Comparison of ENCODE assay signal across 8 cellular contexts in the genomic region with DNA sequence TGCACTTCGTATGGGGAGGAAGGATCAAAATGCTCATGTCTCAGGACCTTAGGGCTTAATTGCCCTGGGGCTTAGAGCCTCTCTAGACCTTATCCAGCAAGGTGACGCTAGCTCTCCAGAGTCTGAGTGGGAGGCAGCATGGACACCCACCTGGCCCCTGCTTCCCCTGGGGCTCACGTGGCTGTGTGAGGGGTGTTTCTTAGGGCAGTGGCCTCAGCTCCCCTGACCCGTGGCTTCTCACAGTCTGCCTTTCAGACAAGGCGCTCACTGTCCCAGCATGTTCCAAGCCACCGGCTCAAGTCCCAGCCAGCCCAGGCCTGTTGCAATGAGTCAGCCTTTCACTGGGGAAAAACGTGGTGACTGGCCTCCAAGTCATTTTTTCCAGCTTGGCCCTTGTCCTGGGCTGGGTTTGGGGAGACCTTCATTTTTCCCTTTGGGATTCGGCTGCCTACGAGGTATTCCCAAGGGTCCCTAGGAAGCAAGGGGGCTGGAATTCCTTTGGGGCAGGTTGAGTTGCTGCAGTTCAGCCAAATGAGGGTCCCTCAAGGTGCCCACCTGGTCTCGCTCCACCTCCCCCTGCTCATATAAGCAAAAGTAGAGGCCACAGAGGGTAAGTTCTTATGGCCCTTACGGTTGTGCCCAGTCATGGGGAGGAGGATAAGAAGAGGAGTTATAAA. TPM values are rescaled to one million over a fixed set of nuclear protein-coding genes. Genes with fewer than 3 reads are reported as not detected.
DNase-seq lines count a peak whose midpoint lies in the region; ATAC-seq and TF ChIP-seq lines count a peak whose summit lies in the region.

No MANE protein-coding gene starts in this region.

- H3K4me3 Mint-ChIP-seq in activated naive CD4-positive, alpha-beta T cell treated with anti-CD3 and anti-CD28 coated beads, Interleukin-2, amount 10 ng/mL, durations not matched to agents 7 days and 5 days: no peak overlapping the region

- H3K4me3 ChIP-seq in choroid plexus epithelial cell (ENCODE audit: low read depth, low read length): no peak overlapping the region
- no peak overlapping the region for H3K4me3 ChIP-seq in mesodermal cell (ENCODE audit: extremely low read depth, insufficient read depth, low read length, poor library complexity, severe bottlenecking)

- no peak overlapping the region for H3K27ac Mint-ChIP-seq in activated naive CD4-positive, alpha-beta T cell treated with anti-CD3 and anti-CD28 coated beads, Interleukin-2, amount 10 ng/mL, durations not matched to agents 7 days and 5 days

- peak; percentile 35 for ATAC-seq in GM18867 (IDR thresholded peaks at IDR 0.05; ENCODE audit: unreplicated experiment)
- peak; percentile 70 for ATAC-seq in HG03432 (IDR thresholded peaks at IDR 0.05; ENCODE audit: unreplicated experiment)

- H3K9me3 ChIP-seq in mesodermal cell (ENCODE audit: control insufficient read depth, low read length): no peaks in the 10 kb centered on the region

- H3K27me3 Mint-ChIP-seq in activated naive CD4-positive, alpha-beta T cell treated with anti-CD3 and anti-CD28 coated beads, Interleukin-2, amount 10 ng/mL, durations not matched to agents 7 days and 5 days: peaks cover 18% of the 10 kb centered on the region

- H3K4me1 Mint-ChIP-seq in activated naive CD4-positive, alpha-beta T cell treated with anti-CD3 and anti-CD28 coated beads, Interleukin-2, amount 10 ng/mL, durations not matched to agents 7 days and 5 days: peaks cover 11% of the 10 kb centered on the region

- no peaks in the 10 kb centered on the region for H3K36me3 Mint-ChIP-seq in activated naive CD4-positive, alpha-beta T cell treated with anti-CD3 and anti-CD28 coated beads, Interleukin-2, amount 10 ng/mL, durations not matched to agents 7 days and 5 days

- peaks cover 39% of the 10 kb centered on the region for H3K4me1 ChIP-seq in mesodermal cell (ENCODE audit: control insufficient read depth, insufficient read depth, low read length, poor library complexity, severe bottlenecking)

- 61 to 68% methylated on average over 5 to 9 of the region's 11 CpGs for whole genome bisulfite sequencing in mesodermal cell (ENCODE audit: insufficient coverage in 2 of 2), 2 experiments

- TF ChIP-seq CTCF in choroid plexus epithelial cell (conservative IDR thresholded peaks at IDR 0.05; ENCODE audit: low read depth, low read length): no peak

- CTCF ChIA-PET in activated naive CD4-positive, alpha-beta T cell treated with anti-CD3 and anti-CD28 coated beads, Interleukin-2, amount 10 ng/mL, durations not matched to agents 7 days and 5 days (lab: Charles Lee): interaction anchor here (0.9 to 1.1 kb wide), 3 partner anchors 10 to 272 kb away, joined by 3 read pairs; no protein-coding TSS in a partner anchor

- H3K27ac ChIP-seq in mesodermal cell (ENCODE audit: low read depth, low read length, severe bottlenecking): peak overlapping the region; percentile 97

- H3K36me3 ChIP-seq in mesodermal cell (ENCODE audit: control insufficient read depth, insufficient read depth, low read length): no peaks in the 10 kb centered on the region

- DNase-seq in choroid plexus epithelial cell (ENCODE audit: low read depth): peak; percentile 89
- no peak for DNase-seq in NCI-H187 treated with DMSO at 0.1 percent for 48 hours (lab: John Stamatoyannopoulos, UW)
- no peak for DNase-seq in NCI-H524 (lab: John Stamatoyannopoulos, UW)
- DNase-seq in NCI-H2081 treated with DMSO at 0.1 percent for 48 hours (lab: John Stamatoyannopoulos, UW): no peak
- no peak for DNase-seq in activated naive CD4-positive, alpha-beta T cell treated with anti-CD3 and anti-CD28 coated beads, Interleukin-2, amount 10 ng/mL, durations not matched to agents 7 days and 5 days

- H3K9me3 Mint-ChIP-seq in activated naive CD4-positive, alpha-beta T cell treated with anti-CD3 and anti-CD28 coated beads, Interleukin-2, amount 10 ng/mL, durations not matched to agents 7 days and 5 days: no peaks in the 10 kb centered on the region

RNA-seq across cellular contexts. Expression of a gene that starts 15.7 kb away (rescaled TPM):
- 32.8 TPM for polyA plus RNA-seq in mesodermal cell (2013, experiment 1 of 2)
- polyA plus RNA-seq in mesodermal cell (2013, experiment 2 of 2): 26.5 TPM
